In genomic region chr11:131070365-131070764, GRCh38 we compare ENCODE assay signal across 19 cellular contexts.
A peak's percentile ranks its signal among the peaks of the same experiment; 100 is the strongest.
DNase-seq lines count a peak whose midpoint lies in the region; TF ChIP-seq lines count a peak whose summit lies in the region.
"Had no signal": no experiment of that assay in that cellular context is flagged by ENCODE, and none has a peak within 500 bp of the region (broad histone marks: within the 10 kb centered on the region; RNA-seq: fewer than 3 reads in every experiment).

No MANE protein-coding gene starts in this region.

- H3K4me3 ChIP-seq in H7 (ENCODE audit: insufficient read depth, low read depth, low read length) (no peak overlapping the region), astrocyte of the spinal cord (ENCODE audit: low read depth, low read length) (no peak overlapping the region), fibroblast of villous mesenchyme (ENCODE audit: low read depth, low read length) (no peak overlapping the region), osteoblast (ENCODE audit: insufficient read depth, low read length) (no peak overlapping the region)
- H3K4me3 ChIP-seq: BLaER1 had no signal

- H3K4me1 Mint-ChIP-seq in activated naive CD4-positive, alpha-beta T cell treated with anti-CD3 and anti-CD28 coated beads, Interleukin-2, amount 10 ng/mL, durations not matched to agents 7 days and 5 days, result no peaks in the 10 kb centered on the region

- no peak overlapping the region for H2AFZ ChIP-seq in osteoblast (ENCODE audit: low read length)

- no peak overlapping the region for H3K4me3 Mint-ChIP-seq in activated naive CD4-positive, alpha-beta T cell treated with anti-CD3 and anti-CD28 coated beads, Interleukin-2, amount 10 ng/mL, durations not matched to agents 7 days and 5 days
- H3K4me3 Mint-ChIP-seq: CD4-positive, CD25-positive, alpha-beta regulatory T cell had no signal

- no peak overlapping the region for H3K27ac ChIP-seq in osteoblast (ENCODE audit: low read depth, low read length)
- H3K27ac ChIP-seq: BLaER1, RWPE1 had no signal

- CTCF ChIA-PET in activated naive CD4-positive, alpha-beta T cell treated with anti-CD3 and anti-CD28 coated beads, Interleukin-2, amount 10 ng/mL, durations not matched to agents 7 days and 5 days (lab: Charles Lee), result no interaction called here

- H4K20me1 ChIP-seq in osteoblast (ENCODE audit: insufficient read depth, low read length), result no peaks in the 10 kb centered on the region
- H4K20me1 ChIP-seq: BLaER1 had no signal

- no peaks in the 10 kb centered on the region for H3K36me3 Mint-ChIP-seq in activated naive CD4-positive, alpha-beta T cell treated with anti-CD3 and anti-CD28 coated beads, Interleukin-2, amount 10 ng/mL, durations not matched to agents 7 days and 5 days
- H3K36me3 Mint-ChIP-seq: CD4-positive, CD25-positive, alpha-beta regulatory T cell had no signal

- H3K27me3 ChIP-seq in H7 (ENCODE audit: control insufficient read depth, insufficient read depth, low read length) (no peaks in the 10 kb centered on the region), osteoblast (ENCODE audit: insufficient read depth, low read length) (peaks cover 11% of the 10 kb centered on the region)
- H3K27me3 ChIP-seq: BLaER1 had no signal

- no peaks in the 10 kb centered on the region for H3K36me3 ChIP-seq in H7 (replicated peaks; ENCODE audit: control insufficient read depth, insufficient read depth, low read length)
- no peaks in the 10 kb centered on the region for H3K36me3 ChIP-seq in osteoblast (ENCODE audit: insufficient read depth, low read length)
- H3K36me3 ChIP-seq: BLaER1 had no signal

- H3K9me3 Mint-ChIP-seq in activated naive CD4-positive, alpha-beta T cell treated with anti-CD3 and anti-CD28 coated beads, Interleukin-2, amount 10 ng/mL, durations not matched to agents 7 days and 5 days, result no peaks in the 10 kb centered on the region

- TF ChIP-seq CTCF in astrocyte of the spinal cord (IDR thresholded peaks at IDR 0.05; ENCODE audit: low read depth, low read length) (peak; percentile 6), fibroblast of villous mesenchyme (IDR thresholded peaks at IDR 0.05; ENCODE audit: insufficient read depth, low read depth, low read length) (peak; percentile 9), osteoblast (IDR thresholded peaks at IDR 0.05; ENCODE audit: extremely low read depth, low read depth, low read length) (no peak)

- in situ Hi-C loops in astrocyte of the spinal cord (cut with HindIII; ENCODE audit: low sequenced_read_pairs), result no loop called here

- no peaks in the 10 kb centered on the region for H3K9me3 ChIP-seq in osteoblast (ENCODE audit: low read depth, low read length)
- H3K9me3 ChIP-seq: BLaER1 had no signal

- no peaks in the 10 kb centered on the region for H3K79me2 ChIP-seq in osteoblast (ENCODE audit: insufficient read depth, low read length)

- H3K27me3 Mint-ChIP-seq in activated naive CD4-positive, alpha-beta T cell treated with anti-CD3 and anti-CD28 coated beads, Interleukin-2, amount 10 ng/mL, durations not matched to agents 7 days and 5 days, result no peaks in the 10 kb centered on the region

- no peaks in the 10 kb centered on the region for H3K4me1 ChIP-seq in osteoblast (ENCODE audit: insufficient read depth, low read length)
- H3K4me1 ChIP-seq: BLaER1 had no signal

- H3K4me2 ChIP-seq in osteoblast (ENCODE audit: insufficient read depth, low read length), result no peak overlapping the region
- H3K4me2 ChIP-seq: BLaER1 had no signal

- DNase-seq in H7 (peak; percentile 39), astrocyte of the spinal cord (ENCODE audit: low read depth, low spot score) (no peak), fibroblast of villous mesenchyme (ENCODE audit: low read depth) (no peak), osteoblast (ENCODE audit: insufficient read length, low spot score, missing footprints) (peak; percentile 62), NCI-H1436 treated with DMSO at 0.1 percent for 48 hours (lab: John Stamatoyannopoulos, UW) (no peak), NCI-H1436 (lab: John Stamatoyannopoulos, UW) (no peak), DMS53 (lab: John Stamatoyannopoulos, UW) (no peak)
- no peak for DNase-seq in activated naive CD4-positive, alpha-beta T cell treated with anti-CD3 and anti-CD28 coated beads, Interleukin-2, amount 10 ng/mL, durations not matched to agents 7 days and 5 days
- DNase-seq: CD4-positive, CD25-positive, alpha-beta regulatory T cell; DMS153; HCEC 1CT; Karpas-422; NCI-H1092 treated with DMSO at 0.1 percent for 48 hours; NCI-H2029 treated with DMSO at 0.1 percent for 48 hours; NCI-H2227 treated with DMSO at 0.1 percent for 48 hours; NCI-H526 treated with DMSO at 0.1 percent for 48 hours; SHP77 had no signal

- H3K27ac Mint-ChIP-seq in activated naive CD4-positive, alpha-beta T cell treated with anti-CD3 and anti-CD28 coated beads, Interleukin-2, amount 10 ng/mL, durations not matched to agents 7 days and 5 days, result no peak overlapping the region
- H3K27ac Mint-ChIP-seq: CD4-positive, CD25-positive, alpha-beta regulatory T cell had no signal

Comparison
In these comparisons a context has a peak if more than half of its experiments do, and no peak if none do; other contexts are left out.
1. DNase-seq: peak in H7 (single experiment) and osteoblast (single experiment); none in astrocyte of the spinal cord (single experiment), fibroblast of villous mesenchyme (single experiment), activated naive CD4-positive, alpha-beta T cell treated with anti-CD3 and anti-CD28 coated beads, Interleukin-2, amount 10 ng/mL, durations not matched to agents 7 days and 5 days (single experiment), NCI-H1436 treated with DMSO at 0.1 percent for 48 hours (single experiment), NCI-H1436 (single experiment) and DMS53 (single experiment).